Comparison of ENCODE assay signal across 15 cellular contexts in the genomic region with DNA sequence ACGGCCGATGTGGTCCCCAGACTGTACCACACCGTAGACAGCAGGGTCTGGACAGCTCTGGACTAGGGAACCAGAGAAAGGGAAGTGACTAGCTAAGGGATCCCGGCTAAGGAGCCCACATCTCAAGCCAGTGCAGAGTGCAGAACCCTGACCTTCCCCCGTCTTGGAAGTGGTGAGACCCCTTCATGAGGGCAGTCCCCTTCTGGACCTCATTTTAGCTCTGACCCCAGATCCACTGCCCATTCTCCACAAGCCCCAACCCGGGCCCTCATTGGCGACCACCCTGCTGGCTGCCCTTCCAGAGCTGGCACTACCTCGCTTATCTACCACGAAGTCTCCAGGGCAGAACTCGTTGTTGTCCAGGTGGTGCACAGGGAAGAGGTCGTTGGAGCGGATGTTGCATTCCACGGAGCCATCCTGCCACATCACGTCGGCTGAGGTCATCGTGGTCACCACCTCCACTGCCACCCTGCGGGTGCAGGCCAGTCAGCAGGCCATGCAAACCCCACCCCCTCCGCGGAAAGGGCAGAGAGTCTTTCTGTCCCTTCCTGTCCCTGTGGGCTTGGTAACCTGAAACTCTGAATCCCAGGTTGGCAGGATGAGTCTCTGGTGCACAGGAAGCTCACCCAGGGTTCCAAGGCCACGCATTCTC. TPM values are rescaled to one million over a fixed set of nuclear protein-coding genes. Genes with fewer than 3 reads are reported as not detected.
DNase-seq lines count a peak whose midpoint lies in the region; ATAC-seq, FAIRE-seq and TF ChIP-seq lines count a peak whose summit lies in the region.
"Had no signal": no experiment of that assay in that cellular context is flagged by ENCODE, and none has a peak within 500 bp of the region (broad histone marks: within the 10 kb centered on the region; RNA-seq: fewer than 3 reads in every experiment).

No MANE protein-coding gene starts in this region.

- H3K36me3 Mint-ChIP-seq in effector memory CD8-positive, alpha-beta T cell (ENCODE audit: insufficient read depth): peaks cover 61% of the 10 kb centered on the region
- H3K36me3 Mint-ChIP-seq in neural progenitor cell: peaks cover 43% of the 10 kb centered on the region
- H3K36me3 Mint-ChIP-seq in stimulated activated effector memory CD8-positive, alpha-beta T cell treated with anti-CD3 and anti-CD28 coated beads, Interleukin-12 subunit alpha, Interleukin-12 subunit beta, amount 100 ng/mL, for 72 hours: peaks cover 98% of the 10 kb centered on the region

- FAIRE-seq in kidney (lab: Jason Lieb, UNC): no peak
- FAIRE-seq: frontal cortex had no signal

- no peaks in the 10 kb centered on the region for H3K27me3 ChIP-seq in neural progenitor cell
- H3K27me3 ChIP-seq: stomach had no signal

- H4K20me1 ChIP-seq in neural progenitor cell (ENCODE audit: low read depth): peaks cover 8% of the 10 kb centered on the region

- H3K4me3 ChIP-seq in neural progenitor cell (no peak overlapping the region), kidney (ENCODE audit: low read length in 2 of 2) (no peak overlapping the region)
- H3K4me3 ChIP-seq: smooth muscle cell, stomach had no signal

- no peaks in the 10 kb centered on the region for H3K36me3 ChIP-seq in neural progenitor cell
- H3K36me3 ChIP-seq in kidney (ENCODE audit: control insufficient read depth in 1 of 2, insufficient read depth in 2 of 2, low read length in 2 of 2): peaks cover 41 to 56% of the 10 kb centered on the region in 2 donors

- no peak overlapping the region for H3K9ac ChIP-seq in neural progenitor cell
- H3K9ac ChIP-seq in kidney (ENCODE audit: low read length in 2 of 2): no peak overlapping the region

- DNase-seq in Daoy (ENCODE audit: low read depth) (peak; percentile 50), M059J (ENCODE audit: low read depth) (peak; percentile 85), neural progenitor cell (ENCODE audit: low spot score) (no peak), NCI-H1417 (lab: John Stamatoyannopoulos, UW) (no peak), kidney (no peak), HuH-7.5 (ENCODE audit: low spot score) (no peak)
- no peak for DNase-seq in effector memory CD8-positive, alpha-beta T cell
- no peak for DNase-seq in stimulated activated effector memory CD8-positive, alpha-beta T cell treated with anti-CD3 and anti-CD28 coated beads, Interleukin-12 subunit alpha, Interleukin-12 subunit beta, amount 100 ng/mL, for 72 hours (ENCODE audit: low spot score in 2 of 2)

- no peak for TF ChIP-seq CTCF in neural progenitor cell (IDR thresholded peaks at IDR 0.05)
- no peak for TF ChIP-seq CTCF in kidney (IDR thresholded peaks at IDR 0.05; ENCODE audit: borderline replicate concordance, extremely low read depth, insufficient read depth)

- no peak overlapping the region for H3K4me3 Mint-ChIP-seq in effector memory CD8-positive, alpha-beta T cell
- H3K4me3 Mint-ChIP-seq in neural progenitor cell: peak overlapping the region; percentile 69
- no peak overlapping the region for H3K4me3 Mint-ChIP-seq in stimulated activated effector memory CD8-positive, alpha-beta T cell treated with anti-CD3 and anti-CD28 coated beads, Interleukin-12 subunit alpha, Interleukin-12 subunit beta, amount 100 ng/mL, for 72 hours
- H3K4me3 Mint-ChIP-seq: activated CD4-positive, alpha-beta T cell treated with anti-CD3 and anti-CD28 coated beads, Interleukin-2, amount 10 ng/mL, durations not matched to agents 24 days and 14 days; activated T-cell treated with anti-CD3 and anti-CD28 coated beads, Interleukin-2, amount 50 U/mL, for 4 hours; central memory CD8-positive, alpha-beta T cell; mesothelial cell of epicardium had no signal

- H3K4me2 ChIP-seq in neural progenitor cell: no peak overlapping the region
- H3K4me2 ChIP-seq: smooth muscle cell had no signal

- H3K9me3 ChIP-seq in neural progenitor cell (ENCODE audit: low read depth) (no peaks in the 10 kb centered on the region), kidney (ENCODE audit: control insufficient read depth in 1 of 2, low read length in 2 of 2) (no peaks in the 10 kb centered on the region)
- H3K9me3 ChIP-seq: stomach had no signal

- H3K27me3 Mint-ChIP-seq in effector memory CD8-positive, alpha-beta T cell: no peaks in the 10 kb centered on the region
- no peaks in the 10 kb centered on the region for H3K27me3 Mint-ChIP-seq in neural progenitor cell (ENCODE audit: insufficient read depth, low read depth)
- H3K27me3 Mint-ChIP-seq: activated CD4-positive, alpha-beta T cell treated with anti-CD3 and anti-CD28 coated beads, Interleukin-2, amount 10 ng/mL, durations not matched to agents 24 days and 14 days; central memory CD8-positive, alpha-beta T cell had no signal

- H3F3A ChIP-seq in neural progenitor cell (ENCODE audit: low read depth): peaks cover 8% of the 10 kb centered on the region

- H3K4me1 Mint-ChIP-seq in effector memory CD8-positive, alpha-beta T cell (ENCODE audit: low read depth in 2 of 2): peaks cover 0 to 5% of the 10 kb centered on the region in 2 donors
- H3K4me1 Mint-ChIP-seq in neural progenitor cell: no peaks in the 10 kb centered on the region
- peaks cover 7% of the 10 kb centered on the region for H3K4me1 Mint-ChIP-seq in stimulated activated effector memory CD8-positive, alpha-beta T cell treated with anti-CD3 and anti-CD28 coated beads, Interleukin-12 subunit alpha, Interleukin-12 subunit beta, amount 100 ng/mL, for 72 hours
- H3K4me1 Mint-ChIP-seq: activated CD4-positive, alpha-beta T cell treated with anti-CD3 and anti-CD28 coated beads, Interleukin-2, amount 10 ng/mL, durations not matched to agents 24 days and 14 days; central memory CD8-positive, alpha-beta T cell; mesothelial cell of epicardium had no signal

- H3K27ac ChIP-seq in neural progenitor cell (no peak overlapping the region), kidney (ENCODE audit: low read depth in 2 of 2, low read length in 2 of 2) (no peak overlapping the region)
- H3K27ac ChIP-seq: stomach had no signal

- no peaks in the 10 kb centered on the region for H3K79me2 ChIP-seq in neural progenitor cell (ENCODE audit: low read depth)

- intact Hi-C loops in kidney (cut with DNase I): loop anchor here (5.0 kb wide), 1 partner anchor 91 kb away; a partner anchor contains a TSS

- no peaks in the 10 kb centered on the region for H3K9me3 Mint-ChIP-seq in effector memory CD8-positive, alpha-beta T cell
- H3K9me3 Mint-ChIP-seq in neural progenitor cell: no peaks in the 10 kb centered on the region
- no peaks in the 10 kb centered on the region for H3K9me3 Mint-ChIP-seq in stimulated activated effector memory CD8-positive, alpha-beta T cell treated with anti-CD3 and anti-CD28 coated beads, Interleukin-12 subunit alpha, Interleukin-12 subunit beta, amount 100 ng/mL, for 72 hours
- H3K9me3 Mint-ChIP-seq: activated CD4-positive, alpha-beta T cell treated with anti-CD3 and anti-CD28 coated beads, Interleukin-2, amount 10 ng/mL, durations not matched to agents 24 days and 14 days; activated T-cell treated with anti-CD3 and anti-CD28 coated beads, Interleukin-2, amount 50 U/mL, for 4 hours; central memory CD8-positive, alpha-beta T cell; mesothelial cell of epicardium had no signal

- no peak for ATAC-seq in effector memory CD8-positive, alpha-beta T cell (replicated peaks)
- no peak for ATAC-seq in stimulated activated effector memory CD8-positive, alpha-beta T cell treated with anti-CD3 and anti-CD28 coated beads, Interleukin-12 subunit alpha, Interleukin-12 subunit beta, amount 100 ng/mL, for 72 hours

- H2AFZ ChIP-seq in neural progenitor cell (replicated peaks): no peak overlapping the region

- peak overlapping the region; percentile 10 to 22 for H3K27ac Mint-ChIP-seq in effector memory CD8-positive, alpha-beta T cell
- H3K27ac Mint-ChIP-seq in neural progenitor cell: no peak overlapping the region
- no peak overlapping the region for H3K27ac Mint-ChIP-seq in stimulated activated effector memory CD8-positive, alpha-beta T cell treated with anti-CD3 and anti-CD28 coated beads, Interleukin-12 subunit alpha, Interleukin-12 subunit beta, amount 100 ng/mL, for 72 hours
- H3K27ac Mint-ChIP-seq: activated CD4-positive, alpha-beta T cell treated with anti-CD3 and anti-CD28 coated beads, Interleukin-2, amount 10 ng/mL, durations not matched to agents 24 days and 14 days; mesothelial cell of epicardium had no signal

- H3K4me1 ChIP-seq in neural progenitor cell (no peaks in the 10 kb centered on the region), kidney (ENCODE audit: control insufficient read depth in 1 of 2, insufficient read depth in 1 of 2, low read depth in 1 of 2, low read length in 2 of 2) (no peaks in the 10 kb centered on the region)

RNA-seq across cellular contexts. Expression of a gene that starts 14.2 kb away (rescaled TPM):
- total RNA-seq in Daoy (2014; rRNA removed; shearing (Covaris generic)): 72.9 and 91.9 TPM in 2 replicates
- total RNA-seq in M059J (2014; rRNA removed; shearing (Covaris generic)): 33.8 and 41.2 TPM in 2 replicates
- total RNA-seq in neural progenitor cell (ENCODE audit: low replicate concordance): 1.3 and 1.9 TPM in 2 replicates
- total RNA-seq in kidney: 10.4 TPM
- polyA plus RNA-seq in kidney (ENCODE audit: insufficient read depth, low read depth, low replicate concordance): 1.5 TPM

RNA-seq across cellular contexts. Expression of a gene that starts 44.9 kb away (rescaled TPM):
- total RNA-seq in Daoy (2014; rRNA removed; shearing (Covaris generic)): 30.3 and 39.2 TPM in 2 replicates
- 36.8 and 52.9 TPM in 2 replicates for total RNA-seq in M059J (2014; rRNA removed; shearing (Covaris generic))
- total RNA-seq in neural progenitor cell (ENCODE audit: low replicate concordance) (73.7 and 89.7 TPM in 2 replicates), kidney (37.6 TPM)
- 39.9 TPM for polyA plus RNA-seq in kidney (ENCODE audit: insufficient read depth, low read depth, low replicate concordance)

RNA-seq across cellular contexts. Expression of a gene that starts 54.3 kb away (rescaled TPM):
- 19.2 and 24.7 TPM in 2 replicates for total RNA-seq in Daoy (2014; rRNA removed; shearing (Covaris generic))
- 9.8 and 18.5 TPM in 2 replicates for total RNA-seq in M059J (2014; rRNA removed; shearing (Covaris generic))
- total RNA-seq in neural progenitor cell (ENCODE audit: low replicate concordance) (20.6 and 46.6 TPM in 2 replicates), kidney (21.3 TPM)
- 5.5 TPM for polyA plus RNA-seq in kidney (ENCODE audit: insufficient read depth, low read depth, low replicate concordance)

Comparison
In these comparisons a context has a peak if more than half of its experiments do, and no peak if none do; other contexts are left out.
1. DNase-seq: peak in Daoy (single experiment) and M059J (single experiment); none in effector memory CD8-positive, alpha-beta T cell (0 of 3), neural progenitor cell (single experiment), NCI-H1417 (0 of 3), stimulated activated effector memory CD8-positive, alpha-beta T cell treated with anti-CD3 and anti-CD28 coated beads, Interleukin-12 subunit alpha, Interleukin-12 subunit beta, amount 100 ng/mL, for 72 hours (0 of 2), kidney (single experiment) and HuH-7.5 (single experiment).
2. H3K27ac Mint-ChIP-seq: peak in effector memory CD8-positive, alpha-beta T cell (2 of 2); none in neural progenitor cell (single experiment) and stimulated activated effector memory CD8-positive, alpha-beta T cell treated with anti-CD3 and anti-CD28 coated beads, Interleukin-12 subunit alpha, Interleukin-12 subunit beta, amount 100 ng/mL, for 72 hours (single experiment).